8 cellular contexts compared by ENCODE assay signal in the genomic region with DNA sequence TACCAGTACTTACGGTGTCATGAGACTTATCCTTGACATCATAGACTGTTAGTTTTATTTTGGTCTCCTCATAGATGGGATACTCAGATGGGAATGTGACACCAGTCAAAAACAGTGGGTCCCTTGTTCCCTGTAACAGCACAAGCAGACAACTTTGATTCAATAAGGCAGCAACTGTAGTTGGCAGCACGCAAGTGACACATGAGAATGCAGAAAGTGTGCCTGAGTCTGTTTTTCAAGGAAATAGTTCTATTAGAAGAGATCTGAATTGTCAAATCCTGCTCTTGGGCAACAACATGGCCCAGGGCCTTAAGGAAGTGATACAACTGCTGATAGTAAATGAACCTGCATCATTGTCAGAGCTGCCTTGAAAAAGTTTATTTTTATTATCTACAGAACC.
DNase-seq lines count a peak whose midpoint lies in the region; ATAC-seq and TF ChIP-seq lines count a peak whose summit lies in the region.

No MANE protein-coding gene starts in this region.

- peak overlapping the region; percentile 40 to 76; a peak in 3 of 4 replicates for H3K4me3 ChIP-seq in DND-41 (ENCODE audit: low read depth in 1 of 2, low read length in 2 of 2)
- peak overlapping the region; percentile 66 for H3K4me3 ChIP-seq in SJCRH30

- peak overlapping the region; percentile 82 to 92 for H3K27ac Mint-ChIP-seq in effector memory CD8-positive, alpha-beta T cell
- H3K27ac Mint-ChIP-seq in osteocyte (ENCODE audit: unreplicated experiment): peak overlapping the region; percentile 86

- H3K27me3 Mint-ChIP-seq in effector memory CD8-positive, alpha-beta T cell: no peaks in the 10 kb centered on the region
- no peaks in the 10 kb centered on the region for H3K27me3 Mint-ChIP-seq in osteocyte (ENCODE audit: unreplicated experiment)

- peaks cover 63% of the 10 kb centered on the region for H3K79me2 ChIP-seq in DND-41 (ENCODE audit: insufficient read depth, low read length)

- peaks cover 81% of the 10 kb centered on the region for H3K4me1 ChIP-seq in DND-41 (ENCODE audit: insufficient read depth, low read length)
- H3K4me1 ChIP-seq in SJCRH30: peaks cover 23% of the 10 kb centered on the region

- TF ChIP-seq CTCF in DND-41 (IDR thresholded peaks at IDR 0.05; ENCODE audit: borderline replicate concordance, extremely low read depth, low read length, poor library complexity, severe bottlenecking) (no peak), osteocyte (IDR thresholded peaks at IDR 0.05) (no peak)

- H3K36me3 Mint-ChIP-seq in effector memory CD8-positive, alpha-beta T cell (ENCODE audit: insufficient read depth): peaks cover 20% of the 10 kb centered on the region
- H3K36me3 Mint-ChIP-seq in osteocyte (ENCODE audit: unreplicated experiment): peaks cover 2% of the 10 kb centered on the region

- peak overlapping the region; percentile 9; the same call in 1 of the 2 replicates for H2AFZ ChIP-seq in DND-41 (ENCODE audit: low read depth, low read length)

- peak overlapping the region; percentile 62 for H3K9ac ChIP-seq in DND-41 (ENCODE audit: low read depth, low read length)

- H3K9me3 ChIP-seq in DND-41 (ENCODE audit: insufficient read depth, low read length, severe bottlenecking) (no peaks in the 10 kb centered on the region), SJCRH30 (replicated peaks) (no peaks in the 10 kb centered on the region)

- peak overlapping the region; percentile 81 to 92 for H3K4me3 Mint-ChIP-seq in effector memory CD8-positive, alpha-beta T cell
- H3K4me3 Mint-ChIP-seq in osteocyte (ENCODE audit: unreplicated experiment): peak overlapping the region; percentile 60

- H3K4me1 Mint-ChIP-seq in effector memory CD8-positive, alpha-beta T cell (ENCODE audit: low read depth in 2 of 2): peaks cover 49 to 64% of the 10 kb centered on the region in 2 donors
- peaks cover 67% of the 10 kb centered on the region for H3K4me1 Mint-ChIP-seq in osteocyte (ENCODE audit: unreplicated experiment)

- H3K4me2 ChIP-seq in DND-41 (ENCODE audit: insufficient read depth, low read length): peak overlapping the region; percentile 65

- peak overlapping the region; percentile 99 for H3K27ac ChIP-seq in DND-41 (ENCODE audit: low read length)
- peak overlapping the region; percentile 96 for H3K27ac ChIP-seq in SJCRH30

- H3K27me3 ChIP-seq in DND-41 (ENCODE audit: insufficient read depth, low read length, poor library complexity) (no peaks in the 10 kb centered on the region), SJCRH30 (no peaks in the 10 kb centered on the region)

- H3K36me3 ChIP-seq in DND-41 (ENCODE audit: insufficient read depth, low read length) (peaks cover 20% of the 10 kb centered on the region), SJCRH30 (peaks cover 6% of the 10 kb centered on the region)

- no peaks in the 10 kb centered on the region for H4K20me1 ChIP-seq in DND-41 (ENCODE audit: insufficient read depth, low read length)

- no peaks in the 10 kb centered on the region for H3K9me3 Mint-ChIP-seq in effector memory CD8-positive, alpha-beta T cell
- peaks cover 3% of the 10 kb centered on the region for H3K9me3 Mint-ChIP-seq in osteocyte (ENCODE audit: unreplicated experiment)

- DNase-seq in DND-41 (peak; percentile 23), SJCRH30 (peak; percentile 65 to 87), osteocyte (ENCODE audit: extremely low spot score, unreplicated experiment) (no peak), middle frontal gyrus (ENCODE audit: extremely low spot score, low spot score) (no peak)
- DNase-seq in effector memory CD8-positive, alpha-beta T cell: no peak

- ATAC-seq in DND-41 (ENCODE audit: insufficient read depth, low read depth): no peak
- ATAC-seq in effector memory CD8-positive, alpha-beta T cell (replicated peaks): no peak
- no peak for ATAC-seq in GM21423 (IDR thresholded peaks at IDR 0.05; ENCODE audit: unreplicated experiment)
- no peak for ATAC-seq in HG03175 (IDR thresholded peaks at IDR 0.05; ENCODE audit: unreplicated experiment)
- no peak for ATAC-seq in GM21447 (IDR thresholded peaks at IDR 0.05; ENCODE audit: unreplicated experiment)

Comparison
In these comparisons a context has a peak if more than half of its experiments do, and no peak if none do; other contexts are left out.
1. DNase-seq: peak in DND-41 (single experiment) and SJCRH30 (2 of 2); none in effector memory CD8-positive, alpha-beta T cell (0 of 3), osteocyte (single experiment) and middle frontal gyrus (single experiment).